Comparison of ENCODE assay signal across 20 cellular contexts in the genomic region with DNA sequence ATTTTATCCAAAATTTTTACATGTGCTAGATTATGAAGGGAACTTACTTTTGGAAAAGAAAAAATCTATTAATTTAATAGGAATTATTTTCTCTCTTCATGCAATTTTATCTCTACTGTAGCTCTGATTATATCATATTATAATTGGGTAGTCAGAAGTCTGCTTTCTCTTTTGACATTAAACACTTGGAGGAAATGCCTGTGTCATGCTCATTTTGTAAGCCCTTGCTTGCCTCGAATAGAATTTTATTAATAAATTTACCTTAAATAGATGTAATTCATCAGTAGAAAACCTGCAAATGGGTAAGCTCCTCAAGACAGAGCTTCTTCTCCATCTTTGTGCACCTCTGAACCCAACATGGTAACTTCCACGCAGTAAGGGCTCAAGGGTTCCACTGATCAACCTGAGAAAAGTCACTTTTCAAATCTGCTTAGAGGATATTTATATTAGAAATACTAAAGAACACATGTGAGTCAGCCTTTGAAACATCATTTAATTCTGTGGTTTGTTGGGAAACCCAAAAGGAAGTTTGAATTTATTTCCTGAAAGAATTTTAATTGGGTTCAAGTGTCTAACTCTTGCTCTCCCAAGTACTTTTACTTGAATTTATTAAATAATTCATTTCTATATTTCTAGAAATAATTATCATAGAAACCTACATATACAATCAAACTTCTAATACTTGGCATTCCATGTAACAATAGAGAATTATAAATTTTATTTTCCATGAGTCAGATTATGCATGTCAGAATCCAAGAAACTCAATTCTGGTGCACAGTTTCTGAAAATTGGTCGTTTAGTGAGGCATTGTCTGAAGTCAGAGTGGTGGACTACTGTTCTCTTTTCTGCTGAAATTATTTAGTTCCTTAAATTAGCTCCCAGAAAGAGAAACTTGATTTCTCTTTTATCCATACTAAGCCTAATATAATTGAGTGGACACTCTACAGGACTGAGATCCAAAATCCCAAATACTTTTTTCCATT.
DNase-seq lines count a peak whose midpoint lies in the region; ATAC-seq and TF ChIP-seq lines count a peak whose summit lies in the region.
"Had no signal": no experiment of that assay in that cellular context is flagged by ENCODE, and none has a peak within 500 bp of the region (broad histone marks: within the 10 kb centered on the region; RNA-seq: fewer than 3 reads in every experiment).

No MANE protein-coding gene starts in this region.

- H3K9me3 ChIP-seq in AG04450 (ENCODE audit: control insufficient read depth, insufficient read depth, low read length) (no peaks in the 10 kb centered on the region), IMR-90 (ENCODE audit: control insufficient read depth, insufficient read depth, low read length) (no peaks in the 10 kb centered on the region)
- H3K9me3 ChIP-seq: prostate gland, uterus had no signal

- peaks cover 5% of the 10 kb centered on the region for H3K4me1 ChIP-seq in IMR-90 (ENCODE audit: control insufficient read depth, insufficient read depth, low read length)
- H3K4me1 ChIP-seq: prostate gland, uterus had no signal

- CTCF ChIA-PET in AG04450 (lab: Charles Lee) (interaction anchor here (0.5 to 1.7 kb wide), 4 partner anchors 21 to 47 kb away, joined by 3 to 4 read pairs (median 3); no protein-coding TSS in a partner anchor), IMR-90 (lab: Yijun Ruan, JAX) (interaction anchor here (0.7 to 1.1 kb wide), 3 partner anchors 11 to 528 kb away, joined by 3 to 4 read pairs (median 4); no protein-coding TSS in a partner anchor)

- H3K36me3 ChIP-seq in IMR-90 (ENCODE audit: control insufficient read depth, insufficient read depth, low read length) = no peaks in the 10 kb centered on the region
- H3K36me3 ChIP-seq: prostate gland, uterus had no signal

- TF ChIP-seq RAD21 in IMR-90 (IDR thresholded peaks at IDR 0.05; ENCODE audit: low read length) = no peak

- peak overlapping the region; percentile 58; the same call in 1 of the 2 replicates for H3K56ac ChIP-seq in IMR-90 (ENCODE audit: extremely low read depth, insufficient read depth, low read length)

- H3K9me1 ChIP-seq in IMR-90 (ENCODE audit: insufficient read depth, low read length) = no peaks in the 10 kb centered on the region; the same call in 1 of the 2 replicates

- in situ Hi-C loops in IMR-90 (cut with MboI; ENCODE audit: low sequenced_read_pairs) (no loop called here), astrocyte of the spinal cord (cut with HindIII; ENCODE audit: low sequenced_read_pairs) (no loop called here)

- peak overlapping the region; percentile 13; the same call in 1 of the 2 replicates for H3K23ac ChIP-seq in IMR-90 (ENCODE audit: low read depth, low read length)

- peak overlapping the region; percentile 82 for H2BK20ac ChIP-seq in IMR-90 (ENCODE audit: low read depth, low read length)

- POLR2A ChIA-PET in AG04450 (lab: Yijun Ruan, JAX) = interaction anchor here (0.5 to 1.1 kb wide), 4 partner anchors 11 to 1863 kb away, joined by 3 to 5 read pairs (median 4); no protein-coding TSS in a partner anchor
- POLR2A ChIA-PET in IMR-90 (lab: Charles Lee; ENCODE audit: unreplicated experiment) = no interaction called here

- H3K18ac ChIP-seq in IMR-90 (ENCODE audit: low read depth, low read length) = peak overlapping the region; percentile 100

- H2AFZ ChIP-seq in IMR-90 (replicated peaks; ENCODE audit: low read length, poor library complexity) = no peak overlapping the region

- peak overlapping the region; percentile 67; the same call in 1 of the 2 replicates for H3K9ac ChIP-seq in IMR-90 (ENCODE audit: low read depth, low read length)

- peak overlapping the region; percentile 47 to 61; a peak in 3 of 4 replicates for H4K8ac ChIP-seq in IMR-90 (ENCODE audit: low read depth in 2 of 2, low read length in 2 of 2)

- no peak for TF ChIP-seq POLR2A in IMR-90 (IDR thresholded peaks at IDR 0.05; ENCODE audit: low read depth, low read length)

- intact Hi-C loops in IMR-90 (cut with micrococcal nuclease) = no loop called here

- peak overlapping the region; percentile 43; the same call in 2 of the 3 replicates for H2BK15ac ChIP-seq in IMR-90 (ENCODE audit: low read depth, low read length)

- dilution Hi-C loops in IMR-90 (cut with HindIII; ENCODE audit: low sequenced_read_pairs, unreplicated experiment) = no loop called here

- H2AK5ac ChIP-seq in IMR-90 (ENCODE audit: low read depth, low read length) = peak overlapping the region; percentile 10; the same call in 1 of the 2 replicates

- H3K14ac ChIP-seq in IMR-90 (replicated peaks; ENCODE audit: low read depth, low read length) = peak overlapping the region; percentile 88

- no peaks in the 10 kb centered on the region for H4K20me1 ChIP-seq in IMR-90 (ENCODE audit: insufficient read depth, low read length)

- H3K4me2 ChIP-seq in IMR-90 (ENCODE audit: low read depth, low read length) = peak overlapping the region; percentile 98

- no peaks in the 10 kb centered on the region for H3K79me1 ChIP-seq in IMR-90 (ENCODE audit: low read depth in 1 of 2, low read length in 2 of 2)

- H3K27ac ChIP-seq in AG04450 (ENCODE audit: low read depth, low read length) (peak overlapping the region; percentile 60), IMR-90 (ENCODE audit: insufficient read depth, low read length) (peak overlapping the region; percentile 99)
- H3K27ac ChIP-seq: prostate gland, uterus had no signal

- no peak overlapping the region for H3K4me3 ChIP-seq in AG04450 (ENCODE audit: low read depth, low read length)
- H3K4me3 ChIP-seq in IMR-90 (ENCODE audit: insufficient read depth, low read depth, low read length) = no peak overlapping the region; the same call in 1 of the 2 replicates
- no peak overlapping the region for H3K4me3 ChIP-seq in astrocyte of the spinal cord (ENCODE audit: low read depth, low read length)
- H3K4me3 ChIP-seq in foreskin fibroblast (ENCODE audit: low read depth in 1 of 2, low read length in 2 of 2) = no peak overlapping the region
- H3K4me3 ChIP-seq: prostate gland, uterus had no signal

- H2BK120ac ChIP-seq in IMR-90 (ENCODE audit: low read depth, low read length) = peak overlapping the region; percentile 92

- TF ChIP-seq CTCF in AG04450 (IDR thresholded peaks at IDR 0.05; ENCODE audit: low read depth, low read length) = no peak
- TF ChIP-seq CTCF in IMR-90 (conservative IDR thresholded peaks at IDR 0.05; ENCODE audit: low read depth, low read length) = no peak
- no peak for TF ChIP-seq CTCF in astrocyte of the spinal cord (IDR thresholded peaks at IDR 0.05; ENCODE audit: low read depth, low read length)
- TF ChIP-seq CTCF in foreskin fibroblast (IDR thresholded peaks at IDR 0.05; ENCODE audit: low read depth, low read length) = no peak

- H2BK5ac ChIP-seq in IMR-90 (ENCODE audit: low read depth, low read length, poor library complexity, severe bottlenecking) = peak overlapping the region; percentile 99

- H2AK9ac ChIP-seq in IMR-90 (replicated peaks; ENCODE audit: low read depth, low read length, poor library complexity) = no peak overlapping the region

- BruUV-seq in IMR-90 (replicated peaks; lab: Mats Ljungman, UMichigan) = no TSS peak

- H3K27me3 ChIP-seq in AG04450 (ENCODE audit: control insufficient read depth, insufficient read depth, low read length) (no peaks in the 10 kb centered on the region), IMR-90 (ENCODE audit: control insufficient read depth, insufficient read depth, low read length) (no peaks in the 10 kb centered on the region; the same call in 1 of the 2 replicates)
- H3K27me3 ChIP-seq: uterus had no signal

- DNase-seq in AG04450 (ENCODE audit: low read depth, low spot score) (no peak), IMR-90 (peak; percentile 73), astrocyte of the spinal cord (ENCODE audit: low read depth, low spot score) (peak; percentile 81), foreskin fibroblast (peak; percentile 28 to 65), GM19238 (ENCODE audit: insufficient read length, low spot score) (no peak)
- no peak for DNase-seq in activated CD8-positive, alpha-beta memory T cell treated with anti-CD3 and anti-CD28 coated beads, Interleukin-2, amount 50 U/mL, for 48 hours
- no peak for DNase-seq in activated CD8-positive, alpha-beta memory T cell treated with anti-CD3 and anti-CD28 coated beads, Interleukin-2, amount 50 U/mL, for 4 hours
- DNase-seq: activated CD4-positive, alpha-beta T cell treated with anti-CD3 and anti-CD28 coated beads, Interleukin-2, amount 50 U/mL, for 4 hours; activated naive CD4-positive, alpha-beta T cell treated with anti-CD3 and anti-CD28 coated beads for 36 hours; CD8-positive, alpha-beta T cell; KBM-7; midbrain; NCI-H2029 treated with DMSO at 0.1 percent for 48 hours; NCI-H446 treated with DMSO at 0.1 percent for 48 hours; small intestine; stimulated activated CD4-positive, alpha-beta T cell treated with anti-CD3 and anti-CD28 coated beads, Interleukin-4, amount 100 ng/mL, for 4 hours; uterus had no signal

- ATAC-seq in IMR-90 (ENCODE audit: low read depth) (peak; percentile 86), HG02852 (IDR thresholded peaks at IDR 0.05; ENCODE audit: unreplicated experiment) (no peak)
- ATAC-seq: CD8-positive, alpha-beta T cell; Right ventricle myocardium inferior had no signal

- H4K5ac ChIP-seq in IMR-90 (ENCODE audit: low read depth, low read length) = peak overlapping the region; percentile 92; the same call in 1 of the 2 replicates

- peak overlapping the region; percentile 66; the same call in 1 of the 2 replicates for H3K4ac ChIP-seq in IMR-90 (ENCODE audit: low read depth, low read length)

- peak overlapping the region; percentile 60 for H4K91ac ChIP-seq in IMR-90 (ENCODE audit: insufficient read depth, low read depth, low read length)

- WGBS in IMR-90 (ENCODE audit: extremely low coverage in 2 of 2, insufficient read length in 1 of 2), 2 experiments = no CpG with 5 or more reads among the region's 3 CpGs

TF ChIP-seq in IMR-90, 13 proteins besides CTCF, POLR2A, EP300 and RAD21:
- TF ChIP-seq MAFK (IDR thresholded peaks at IDR 0.05; ENCODE audit: low read depth, low read length) (no peak), RCOR1 (IDR thresholded peaks at IDR 0.05; ENCODE audit: insufficient replicate concordance, low read length) (no peak), MAZ (IDR thresholded peaks at IDR 0.05; ENCODE audit: borderline replicate concordance, low read depth, low read length) (no peak), NFE2L2 (IDR thresholded peaks at IDR 0.05; ENCODE audit: low read depth, low read length) (no peak), FOS (IDR thresholded peaks at IDR 0.05; ENCODE audit: low read depth, low read length) (peak; percentile 80; the same call in 1 of the 2 replicates), CEBPB (IDR thresholded peaks at IDR 0.05; ENCODE audit: low read depth, low read length) (peak; percentile 78)
- TF ChIP-seq, protein P1, sequence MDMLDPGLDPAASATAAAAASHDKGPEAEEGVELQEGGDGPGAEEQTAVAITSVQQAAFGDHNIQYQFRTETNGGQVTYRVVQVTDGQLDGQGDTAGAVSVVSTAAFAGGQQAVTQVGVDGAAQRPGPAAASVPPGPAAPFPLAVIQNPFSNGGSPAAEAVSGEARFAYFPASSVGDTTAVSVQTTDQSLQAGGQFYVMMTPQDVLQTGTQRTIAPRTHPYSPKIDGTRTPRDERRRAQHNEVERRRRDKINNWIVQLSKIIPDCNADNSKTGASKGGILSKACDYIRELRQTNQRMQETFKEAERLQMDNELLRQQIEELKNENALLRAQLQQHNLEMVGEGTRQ (IDR thresholded peaks at IDR 0.05; ENCODE audit: low read depth, low read length) = no peak

Comparison
In these comparisons a context has a peak if more than half of its experiments do, and no peak if none do; other contexts are left out.
1. DNase-seq: peak in IMR-90 (single experiment), astrocyte of the spinal cord (single experiment) and foreskin fibroblast (2 of 2); none in AG04450 (single experiment), GM19238 (single experiment), activated CD8-positive, alpha-beta memory T cell treated with anti-CD3 and anti-CD28 coated beads, Interleukin-2, amount 50 U/mL, for 48 hours (single experiment) and activated CD8-positive, alpha-beta memory T cell treated with anti-CD3 and anti-CD28 coated beads, Interleukin-2, amount 50 U/mL, for 4 hours (single experiment).